In the genomic region with DNA sequence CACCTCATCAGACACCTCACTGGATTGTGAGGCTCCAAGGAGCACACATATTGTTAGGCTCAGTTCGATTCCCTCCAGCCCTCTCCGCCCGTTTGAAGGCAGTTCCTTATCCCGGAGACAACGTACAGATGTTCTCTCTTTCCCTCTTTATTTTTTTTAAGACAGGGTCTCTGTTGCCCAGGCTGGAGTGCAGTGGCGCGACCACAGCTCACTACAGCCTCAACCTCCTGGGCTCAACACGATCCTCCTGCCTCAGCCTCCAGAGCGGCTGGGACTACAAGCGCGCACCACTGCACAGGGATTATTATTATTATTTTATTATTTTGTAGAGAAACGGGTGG, we compare ENCODE assay signal across 8 cellular contexts. TPM values are rescaled to one million over a fixed set of nuclear protein-coding genes. Genes with fewer than 3 reads are reported as not detected.
A peak's percentile ranks its signal among the peaks of the same experiment; 100 is the strongest.
DNase-seq lines count a peak whose midpoint lies in the region; ATAC-seq and TF ChIP-seq lines count a peak whose summit lies in the region.

No MANE protein-coding gene starts in this region.

- TF ChIP-seq CTCF in fibroblast of mammary gland (conservative IDR thresholded peaks at IDR 0.05; ENCODE audit: control insufficient read depth, insufficient read depth, low read depth, low read length) (no peak), psoas muscle (IDR thresholded peaks at IDR 0.05) (no peak)

- H3K9me3 ChIP-seq in SJSA1 (replicated peaks) = no peaks in the 10 kb centered on the region
- H3K9me3 ChIP-seq in psoas muscle = no peaks in the 10 kb centered on the region

- H3K27ac ChIP-seq in SJSA1 = peak overlapping the region; percentile 79
- H3K27ac ChIP-seq in psoas muscle = peak overlapping the region; percentile 32

- intact Hi-C loops in psoas muscle (cut with DNase I) = no loop called here

- DNase-seq in SJSA1 (ENCODE audit: low read depth in 1 of 2, low spot score in 2 of 2) (no peak), fibroblast of mammary gland (ENCODE audit: low read depth) (no peak), psoas muscle (no peak), NCI-H2196 treated with DMSO at 0.1 percent for 48 hours (lab: John Stamatoyannopoulos, UW; ENCODE audit: unreplicated experiment) (no peak), NCI-H1436 (lab: John Stamatoyannopoulos, UW) (no peak)
- no peak for DNase-seq in effector CD4-positive, alpha-beta T cell

- 40 to 50% (median 40%) methylated on average over 12 of the region's 12 CpGs for WGBS in psoas muscle, 3 donors

- H3K36me3 ChIP-seq in SJSA1 (peaks cover 36% of the 10 kb centered on the region), psoas muscle (ENCODE audit: insufficient read depth in 1 of 2, low read depth in 1 of 2) (no peaks in the 10 kb centered on the region)

- peak overlapping the region; percentile 60 for H3K4me3 ChIP-seq in SJSA1
- peak overlapping the region; percentile 94 for H3K4me3 ChIP-seq in fibroblast of mammary gland (ENCODE audit: control insufficient read depth, low read depth, low read length)
- H3K4me3 ChIP-seq in psoas muscle = peak overlapping the region; percentile 71

- ATAC-seq in GM18511 (IDR thresholded peaks at IDR 0.05; ENCODE audit: unreplicated experiment) = peak; percentile 2
- ATAC-seq in psoas muscle = no peak
- ATAC-seq in GM18868 (IDR thresholded peaks at IDR 0.05; ENCODE audit: unreplicated experiment) = no peak

- peaks cover 8% of the 10 kb centered on the region for H3K4me1 ChIP-seq in SJSA1 (replicated peaks)
- H3K4me1 ChIP-seq in psoas muscle = peaks cover 6% of the 10 kb centered on the region

- H3K27me3 ChIP-seq in SJSA1 (replicated peaks) (no peaks in the 10 kb centered on the region), psoas muscle (ENCODE audit: insufficient read depth in 3 of 3, low read length in 2 of 3) (no peaks in the 10 kb centered on the region)

RNA-seq across cellular contexts. Expression of gene TROAP, which starts 0.7 kb away (rescaled TPM):
- 50.1 and 50.8 TPM in 2 replicates for total RNA-seq in SJSA1 (2014; rRNA removed; shearing (Covaris generic))
- under 1 TPM in 2 of 4 donors, not detected in 2; 0.39 to 0.48 TPM for total RNA-seq in psoas muscle
- under 1 TPM; 0.07 to 0.36 (median 0.26) TPM for polyA plus RNA-seq in psoas muscle

RNA-seq across cellular contexts. Expression of gene C1QL4, which starts 14.7 kb away (rescaled TPM):
- 0.34 and 1.9 TPM in 2 replicates for total RNA-seq in SJSA1 (2014; rRNA removed; shearing (Covaris generic))
- total RNA-seq in psoas muscle = not detected
- not detected for polyA plus RNA-seq in psoas muscle

RNA-seq across cellular contexts. Expression of gene DNAJC22, which starts 24.4 kb away (rescaled TPM):
- 6.3 and 9.6 TPM in 2 replicates for total RNA-seq in SJSA1 (2014; rRNA removed; shearing (Covaris generic))
- total RNA-seq in psoas muscle = under 1 TPM in 1 of 4 donors, not detected in 3; 0.08 TPM
- under 1 TPM in 1 of 3 donors, not detected in 2; 0.03 TPM for polyA plus RNA-seq in psoas muscle

RNA-seq across cellular contexts. Expression of gene PRPH, which starts 27.4 kb away (rescaled TPM):
- not detected in 2 replicates for total RNA-seq in SJSA1 (2014; rRNA removed; shearing (Covaris generic))
- not detected for total RNA-seq in psoas muscle
- under 1 TPM in 2 of 3 donors, not detected in 1; 0.06 to 0.20 TPM for polyA plus RNA-seq in psoas muscle

RNA-seq across cellular contexts. Expression of gene SPATS2, which starts 44.9 kb away (rescaled TPM):
- total RNA-seq in SJSA1 (2014; rRNA removed; shearing (Covaris generic)) = 41.7 and 44.6 TPM in 2 replicates
- 10 to 100 TPM in 2 of 4 donors, 1 to 10 TPM in 2; 5.0 to 10.6 (median 9.7) TPM for total RNA-seq in psoas muscle
- polyA plus RNA-seq in psoas muscle = 10 to 100 TPM in 1 of 3 donors, 1 to 10 TPM in 2; 4.4 to 10.1 (median 6.2) TPM

Comparison
In these comparisons a context has a peak if more than half of its experiments do, and no peak if none do; other contexts are left out.
1. RNA of gene TROAP, which starts 0.7 kb away (total RNA-seq): 50.1 to 50.8 TPM in SJSA1; 0.39 to 0.48 TPM in psoas muscle; every median in the first group is over 10 times any median in the second.
2. Peak in every context shown above with its lines, with median percentiles within 50 percentile points of each other: H3K4me3 ChIP-seq.